ENCODE assay signal across 15 cellular contexts in genomic region chr2:54609241-54609640, GRCh38.
"Had no signal": no experiment of that assay in that cellular context is flagged by ENCODE, and none has a peak within 500 bp of the region (broad histone marks: within the 10 kb centered on the region; RNA-seq: fewer than 3 reads in every experiment).

No MANE protein-coding gene starts in this region.

- DNase-seq: activated CD4-positive, alpha-beta T cell treated with anti-CD3 and anti-CD28 coated beads, Interleukin-2, amount 10 ng/mL, durations not matched to agents 24 days and 14 days; activated naive CD8-positive, alpha-beta T cell treated with anti-CD3 and anti-CD28 coated beads, Interleukin-2, amount 10 ng/mL, durations not matched to agents 7 days and 5 days; aorta; dorsolateral prefrontal cortex; foreskin fibroblast; retina; stimulated activated CD4-positive, alpha-beta T cell treated with anti-CD3 and anti-CD28 coated beads, Interleukin-4, amount 100 ng/mL, for 4 hours; stomach; T-cell had no signal

- H3K27ac Mint-ChIP-seq: activated CD4-positive, alpha-beta T cell treated with anti-CD3 and anti-CD28 coated beads, Interleukin-2, amount 10 ng/mL, durations not matched to agents 24 days and 14 days; activated naive CD8-positive, alpha-beta T cell treated with anti-CD3 and anti-CD28 coated beads, Interleukin-2, amount 10 ng/mL, durations not matched to agents 7 days and 5 days; WTC11 had no signal

- H3K27ac ChIP-seq: breast epithelium, esophagus muscularis mucosa, parathyroid adenoma, vagina had no signal

- H3K27me3 Mint-ChIP-seq: activated CD4-positive, alpha-beta T cell treated with anti-CD3 and anti-CD28 coated beads, Interleukin-2, amount 10 ng/mL, durations not matched to agents 24 days and 14 days; activated naive CD8-positive, alpha-beta T cell treated with anti-CD3 and anti-CD28 coated beads, Interleukin-2, amount 10 ng/mL, durations not matched to agents 7 days and 5 days; T-cell had no signal

- H3K4me3 Mint-ChIP-seq: activated CD4-positive, alpha-beta T cell treated with anti-CD3 and anti-CD28 coated beads, Interleukin-2, amount 10 ng/mL, durations not matched to agents 24 days and 14 days; activated naive CD8-positive, alpha-beta T cell treated with anti-CD3 and anti-CD28 coated beads, Interleukin-2, amount 10 ng/mL, durations not matched to agents 7 days and 5 days; T-cell; WTC11 had no signal

- H3K9me3 ChIP-seq: breast epithelium, esophagus muscularis mucosa, stomach, vagina had no signal

- H3K4me3 ChIP-seq: breast epithelium, dorsolateral prefrontal cortex, esophagus muscularis mucosa, skin epidermis, stomach, vagina had no signal

- H3K27me3 ChIP-seq: breast epithelium, dorsolateral prefrontal cortex, esophagus muscularis mucosa, stomach, vagina had no signal

- H3K9me3 Mint-ChIP-seq: activated CD4-positive, alpha-beta T cell treated with anti-CD3 and anti-CD28 coated beads, Interleukin-2, amount 10 ng/mL, durations not matched to agents 24 days and 14 days; T-cell; WTC11 had no signal

- H3K36me3 ChIP-seq: breast epithelium had no signal

- H2AFZ ChIP-seq: parathyroid adenoma had no signal

- ATAC-seq: T-cell, WTC11 had no signal

- H3K9ac ChIP-seq: parathyroid adenoma had no signal
